ENCODE assay signal across 19 cellular contexts in the genomic region with DNA sequence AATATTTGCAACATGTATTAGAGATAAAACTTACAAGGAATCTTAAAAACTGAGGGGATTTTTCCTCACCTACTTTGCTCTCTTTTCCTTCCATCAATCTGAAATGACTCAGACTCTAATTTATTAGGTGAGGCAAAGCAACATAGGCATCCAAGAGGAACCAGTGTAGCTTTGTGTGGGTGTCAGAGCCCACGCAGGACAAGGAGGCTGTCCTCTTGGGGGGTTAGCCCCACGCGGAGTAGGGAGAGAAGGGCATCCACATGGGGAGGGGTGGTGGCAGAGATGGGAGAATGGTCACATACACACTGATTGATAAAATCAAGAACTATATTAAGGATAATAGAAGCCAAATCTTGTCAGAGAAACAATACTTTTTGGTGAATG. TPM values are rescaled to one million over a fixed set of nuclear protein-coding genes. Genes with fewer than 3 reads are reported as not detected.
DNase-seq lines count a peak whose midpoint lies in the region; ATAC-seq and TF ChIP-seq lines count a peak whose summit lies in the region.
"Had no signal": no experiment of that assay in that cellular context is flagged by ENCODE, and none has a peak within 500 bp of the region (broad histone marks: within the 10 kb centered on the region; RNA-seq: fewer than 3 reads in every experiment).

No MANE protein-coding gene starts in this region.

- H4K20me1 ChIP-seq in fibroblast of lung (ENCODE audit: control insufficient read depth, extremely low read depth, insufficient read depth, low read length) = no peaks in the 10 kb centered on the region

- no peaks in the 10 kb centered on the region for H3K79me2 ChIP-seq in fibroblast of lung (ENCODE audit: control insufficient read depth, insufficient read depth, low read length)

- peaks cover 36% of the 10 kb centered on the region for H3K36me3 Mint-ChIP-seq in activated CD4-positive, alpha-beta T cell treated with anti-CD3 and anti-CD28 coated beads for 36 hours (ENCODE audit: low read depth)

- H3K27ac ChIP-seq in fibroblast of lung (ENCODE audit: insufficient read depth, low read length) = peak overlapping the region; percentile 1
- H3K27ac ChIP-seq: 22Rv1, gastrocnemius medialis, SK-N-MC had no signal

- TF ChIP-seq CTCF in fibroblast of lung (conservative IDR thresholded peaks at IDR 0.05 in 1 of 2, IDR thresholded peaks at IDR 0.05 in 1 of 2; ENCODE audit: low read depth in 1 of 2, low read length in 2 of 2) = no peak

- H3K4me1 ChIP-seq in fibroblast of lung (ENCODE audit: control insufficient read depth, extremely low read depth, insufficient read depth, low read length) = peaks cover 9% of the 10 kb centered on the region
- H3K4me1 ChIP-seq in skeletal muscle satellite cell (ENCODE audit: control insufficient read depth, insufficient read depth, low read length) = peaks cover 48% of the 10 kb centered on the region

- POLR2A ChIA-PET in activated CD4-positive, alpha-beta T cell treated with anti-CD3 and anti-CD28 coated beads for 36 hours (lab: Charles Lee) = no interaction called here

- H3K9me3 Mint-ChIP-seq in activated CD4-positive, alpha-beta T cell treated with anti-CD3 and anti-CD28 coated beads for 36 hours (ENCODE audit: low read depth) = peaks cover 2% of the 10 kb centered on the region

- H3K4me3 Mint-ChIP-seq in activated CD4-positive, alpha-beta T cell treated with anti-CD3 and anti-CD28 coated beads for 36 hours = no peak overlapping the region

- no peak for ATAC-seq in activated CD4-positive, alpha-beta T cell treated with anti-CD3 and anti-CD28 coated beads for 36 hours
- ATAC-seq in SK-N-SH treated with all-trans-retinoic acid at 6 μM for 48 hours (peak; percentile 24; the same call in 2 of the 3 replicates), HG03354 (IDR thresholded peaks at IDR 0.05; ENCODE audit: poor library complexity, severe bottlenecking, unreplicated experiment) (no peak), HG02970 (IDR thresholded peaks at IDR 0.05; ENCODE audit: low FRiP score, unreplicated experiment) (no peak), GM21381 (IDR thresholded peaks at IDR 0.05; ENCODE audit: unreplicated experiment) (no peak)
- ATAC-seq: gastrocnemius medialis had no signal

- intact Hi-C loops in activated CD4-positive, alpha-beta T cell treated with anti-CD3 and anti-CD28 coated beads for 36 hours (cut with DNase I, micrococcal nuclease) = loop anchor here in 1 of 2 experiments (2.0 kb wide), 1 partner anchor 46 kb away; a partner anchor contains a TSS

- no peaks in the 10 kb centered on the region for H3K36me3 ChIP-seq in fibroblast of lung (ENCODE audit: control insufficient read depth, insufficient read depth, low read length)
- peaks cover 5% of the 10 kb centered on the region for H3K36me3 ChIP-seq in skeletal muscle satellite cell (ENCODE audit: insufficient read depth, low read length)

- H3K27me3 ChIP-seq in fibroblast of lung (ENCODE audit: control insufficient read depth, insufficient read depth, low read length) = no peaks in the 10 kb centered on the region
- no peaks in the 10 kb centered on the region for H3K27me3 ChIP-seq in skeletal muscle satellite cell (ENCODE audit: control insufficient read depth, insufficient read depth, low read length)
- H3K27me3 ChIP-seq: gastrocnemius medialis, spleen had no signal

- H3K27me3 Mint-ChIP-seq in activated CD4-positive, alpha-beta T cell treated with anti-CD3 and anti-CD28 coated beads for 36 hours = no peaks in the 10 kb centered on the region

- H3K9me3 ChIP-seq in fibroblast of lung (ENCODE audit: control insufficient read depth, insufficient read depth, low read depth, low read length) = no peaks in the 10 kb centered on the region
- no peaks in the 10 kb centered on the region for H3K9me3 ChIP-seq in skeletal muscle satellite cell (replicated peaks; ENCODE audit: low read length)
- H3K9me3 ChIP-seq: gastrocnemius medialis, spleen had no signal

- H3K9ac ChIP-seq in fibroblast of lung (ENCODE audit: insufficient read depth, low read length) (no peak overlapping the region), skeletal muscle satellite cell (ENCODE audit: low read depth, low read length) (no peak overlapping the region)

- H2AFZ ChIP-seq in fibroblast of lung (ENCODE audit: low read length) = no peak overlapping the region

- H3K4me2 ChIP-seq in fibroblast of lung (ENCODE audit: extremely low read depth, insufficient read depth, low read length) (peak overlapping the region; percentile 9), skeletal muscle satellite cell (ENCODE audit: low read length) (peak overlapping the region; percentile 35)

- peak overlapping the region; percentile 16 for H3K27ac Mint-ChIP-seq in activated CD4-positive, alpha-beta T cell treated with anti-CD3 and anti-CD28 coated beads for 36 hours

- DNase-seq in activated CD4-positive, alpha-beta T cell treated with anti-CD3 and anti-CD28 coated beads for 36 hours = no peak
- DNase-seq in activated CD4-positive, alpha-beta T cell treated with anti-CD3 and anti-CD28 coated beads for 1 hour = no peak
- DNase-seq in fibroblast of lung (ENCODE audit: low read depth in 2 of 2) = peak in 1 of 2 donors; percentile 3
- DNase-seq: effector CD4-positive, alpha-beta T cell; gastrocnemius medialis; GDM1; Kasumi-1; spleen had no signal

- H3K4me3 ChIP-seq in fibroblast of lung (replicated peaks in 1 of 4; ENCODE audit: control extremely low read depth in 1 of 4, insufficient read depth in 1 of 4, low read depth in 3 of 4, low read length in 4 of 4) (no peak overlapping the region), skeletal muscle satellite cell (ENCODE audit: low read length) (no peak overlapping the region)
- H3K4me3 ChIP-seq: gastrocnemius medialis, SK-N-MC, spleen had no signal

- CTCF ChIA-PET in activated CD4-positive, alpha-beta T cell treated with anti-CD3 and anti-CD28 coated beads for 36 hours (lab: Charles Lee) = interaction anchor here (2.1 kb wide), 1 partner anchor 13 kb away, joined by 15 read pairs; no protein-coding TSS in a partner anchor

- peaks cover 66% of the 10 kb centered on the region for H3K4me1 Mint-ChIP-seq in activated CD4-positive, alpha-beta T cell treated with anti-CD3 and anti-CD28 coated beads for 36 hours

TF ChIP-seq in SK-N-SH treated with all-trans-retinoic acid at 6 μM for 48 hours, 23 proteins besides CTCF, POLR2A, EP300 and RAD21 (continues in another document):
- TF ChIP-seq ZC3H10 (CRISPR knock-in tag; IDR thresholded peaks at IDR 0.05) (no peak), ARNTL (CRISPR knock-in tag; IDR thresholded peaks at IDR 0.05; ENCODE audit: borderline replicate concordance, low read depth) (no peak)
- TF ChIP-seq, protein P1, sequence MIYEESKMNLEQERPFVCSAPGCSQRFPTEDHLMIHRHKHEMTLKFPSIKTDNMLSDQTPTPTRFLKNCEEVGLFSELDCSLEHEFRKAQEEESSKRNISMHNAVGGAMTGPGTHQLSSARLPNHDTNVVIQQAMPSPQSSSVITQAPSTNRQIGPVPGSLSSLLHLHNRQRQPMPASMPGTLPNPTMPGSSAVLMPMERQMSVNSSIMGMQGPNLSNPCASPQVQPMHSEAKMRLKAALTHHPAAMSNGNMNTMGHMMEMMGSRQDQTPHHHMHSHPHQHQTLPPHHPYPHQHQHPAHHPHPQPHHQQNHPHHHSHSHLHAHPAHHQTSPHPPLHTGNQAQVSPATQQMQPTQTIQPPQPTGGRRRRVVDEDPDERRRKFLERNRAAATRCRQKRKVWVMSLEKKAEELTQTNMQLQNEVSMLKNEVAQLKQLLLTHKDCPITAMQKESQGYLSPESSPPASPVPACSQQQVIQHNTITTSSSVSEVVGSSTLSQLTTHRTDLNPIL (CRISPR knock-in tag; IDR thresholded peaks at IDR 0.05; ENCODE audit: low read depth) = no peak
- TF ChIP-seq, protein P2, sequence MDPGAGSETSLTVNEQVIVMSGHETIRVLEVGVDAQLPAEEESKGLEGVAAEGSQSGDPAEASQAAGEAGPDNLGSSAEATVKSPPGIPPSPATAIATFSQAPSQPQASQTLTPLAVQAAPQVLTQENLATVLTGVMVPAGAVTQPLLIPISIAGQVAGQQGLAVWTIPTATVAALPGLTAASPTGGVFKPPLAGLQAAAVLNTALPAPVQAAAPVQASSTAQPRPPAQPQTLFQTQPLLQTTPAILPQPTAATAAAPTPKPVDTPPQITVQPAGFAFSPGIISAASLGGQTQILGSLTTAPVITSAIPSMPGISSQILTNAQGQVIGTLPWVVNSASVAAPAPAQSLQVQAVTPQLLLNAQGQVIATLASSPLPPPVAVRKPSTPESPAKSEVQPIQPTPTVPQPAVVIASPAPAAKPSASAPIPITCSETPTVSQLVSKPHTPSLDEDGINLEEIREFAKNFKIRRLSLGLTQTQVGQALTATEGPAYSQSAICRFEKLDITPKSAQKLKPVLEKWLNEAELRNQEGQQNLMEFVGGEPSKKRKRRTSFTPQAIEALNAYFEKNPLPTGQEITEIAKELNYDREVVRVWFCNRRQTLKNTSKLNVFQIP (CRISPR knock-in tag; IDR thresholded peaks at IDR 0.05; ENCODE audit: borderline replicate concordance, low read depth) = no peak

RNA-seq across cellular contexts. Expression of a gene that starts 33.8 kb away (rescaled TPM):
- not detected for total RNA-seq in activated CD4-positive, alpha-beta T cell treated with anti-CD3 and anti-CD28 coated beads for 36 hours
- total RNA-seq in fibroblast of lung = not detected in 2 replicates
- not detected in 2 replicates for polyA plus RNA-seq in fibroblast of lung
- not detected in 2 replicates for polyA plus RNA-seq in fibroblast of lung (2012)
- not detected in 2 replicates for polyA minus RNA-seq in fibroblast of lung (ENCODE audit: low replicate concordance)
- total RNA-seq in skeletal muscle satellite cell (2012; rRNA removed) = not detected in 2 replicates
- total RNA-seq: astrocyte, gastrocnemius medialis, lung microvascular endothelial cell, NCI-H460, OCI-LY7, spleen had no signal
- polyA plus RNA-seq: spleen had no signal

RNA-seq across cellular contexts. Expression of a gene that starts 40.7 kb away (rescaled TPM):
- total RNA-seq in activated CD4-positive, alpha-beta T cell treated with anti-CD3 and anti-CD28 coated beads for 36 hours = not detected
- total RNA-seq in fibroblast of lung = 109 and 198 TPM in 2 replicates
- 178 and 216 TPM in 2 replicates for polyA plus RNA-seq in fibroblast of lung
- polyA plus RNA-seq in fibroblast of lung (2012) = 143 and 170 TPM in 2 replicates
- 24.3 and 53.8 TPM in 2 replicates for polyA minus RNA-seq in fibroblast of lung (ENCODE audit: low replicate concordance)
- 186 and 200 TPM in 2 replicates for total RNA-seq in skeletal muscle satellite cell (2012; rRNA removed)
- total RNA-seq: OCI-LY7 had no signal

RNA-seq across cellular contexts. Expression of a gene that starts 46.1 kb away (rescaled TPM):
- total RNA-seq in activated CD4-positive, alpha-beta T cell treated with anti-CD3 and anti-CD28 coated beads for 36 hours = 10 to 100 TPM in 1 of 2 experiments, 1 to 10 TPM in 1; 7.7 to 11.7 TPM
- 9.5 and 14.4 TPM in 2 replicates for total RNA-seq in fibroblast of lung
- polyA plus RNA-seq in fibroblast of lung = 19.6 and 37.9 TPM in 2 replicates
- 9.8 and 17.6 TPM in 2 replicates for polyA plus RNA-seq in fibroblast of lung (2012)
- 2.0 and 6.7 TPM in 2 replicates for polyA minus RNA-seq in fibroblast of lung (ENCODE audit: low replicate concordance)
- total RNA-seq in skeletal muscle satellite cell (2012; rRNA removed) = 16.5 and 19.2 TPM in 2 replicates

Comparison
In these comparisons a context has a peak if more than half of its experiments do, and no peak if none do; other contexts are left out.
1. RNA of a gene that starts 40.7 kb away (total RNA-seq): 109 to 198 TPM in fibroblast of lung; not detected in activated CD4-positive, alpha-beta T cell treated with anti-CD3 and anti-CD28 coated beads for 36 hours; every median in the first group is over 100 times any median in the second.